ENCODE assay signal across 8 cellular contexts in the genomic region with DNA sequence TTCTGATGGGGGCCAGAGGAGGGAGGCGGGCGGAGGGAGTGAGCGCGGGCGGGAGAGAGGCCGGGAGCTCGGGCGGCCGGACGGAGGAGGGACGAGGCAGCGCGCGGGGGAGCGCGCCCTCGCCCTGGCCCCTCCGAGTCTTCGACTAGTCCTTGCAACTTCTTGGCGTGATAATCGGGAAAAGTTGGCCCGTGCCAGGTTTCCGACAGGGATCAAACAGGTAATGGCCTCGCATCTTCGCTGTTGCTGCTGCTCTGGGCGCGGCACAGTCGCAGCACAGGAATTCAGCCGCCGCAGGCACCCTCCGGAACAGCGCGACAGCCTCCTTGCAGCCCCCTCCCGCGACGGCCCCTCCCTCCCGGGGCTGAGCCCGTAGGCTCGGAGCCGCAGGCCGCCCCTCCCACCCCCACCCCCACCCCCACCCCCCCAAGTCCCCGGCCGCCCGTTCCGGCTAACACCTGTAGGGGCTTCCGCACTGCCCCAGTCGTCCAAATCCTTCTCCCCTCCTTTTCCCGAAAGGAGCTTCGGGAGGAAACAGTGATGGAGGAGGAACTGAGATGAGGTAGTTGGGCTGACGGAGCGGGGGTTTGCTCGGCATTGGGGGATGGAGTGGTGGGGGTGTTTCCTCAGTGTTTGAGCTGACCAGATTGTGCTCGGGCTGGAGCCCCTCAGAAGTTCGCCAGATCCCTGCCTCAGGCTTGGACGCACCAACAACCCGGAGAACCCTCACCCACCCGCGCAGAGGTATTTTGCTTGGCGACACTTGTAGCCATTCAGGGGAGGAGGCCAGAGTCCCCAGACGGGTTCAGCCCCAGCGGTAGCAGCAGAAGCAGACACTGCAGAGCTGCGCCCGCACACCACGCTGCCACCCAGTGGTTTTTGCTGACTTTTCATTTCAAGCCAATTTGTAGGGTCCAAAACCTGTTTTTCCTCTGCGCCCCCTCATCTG. TPM values are rescaled to one million over a fixed set of nuclear protein-coding genes. Genes with fewer than 3 reads are reported as not detected.
DNase-seq lines count a peak whose midpoint lies in the region; ATAC-seq and TF ChIP-seq lines count a peak whose summit lies in the region.

FGF13 (minus strand) TSS at position 319 of the 949 bp plus-strand sequence. CDS start 714 bp downstream, outside the sequence.

- H3K27me3 Mint-ChIP-seq in chondrocyte (ENCODE audit: low read depth): peaks cover 42% of the 10 kb centered on the region

- peak within 1 kb of the TSS; percentile 52; the same call in 1 of the 2 replicates for H3K27ac ChIP-seq in HUES6 (ENCODE audit: low read depth, low read length)

- no peaks in the 10 kb centered on the region for H3K36me3 Mint-ChIP-seq in chondrocyte (ENCODE audit: low read depth)

- peak; percentile 26 for DNase-seq in AG08395 (ENCODE audit: low spot score)
- DNase-seq in chondrocyte (ENCODE audit: low spot score): peak; percentile 75
- DNase-seq in lung microvascular endothelial cell (ENCODE audit: low read depth in 2 of 2): peak in 1 of 2 donors; percentile 20
- peak; percentile 46 for DNase-seq in ureter (ENCODE audit: low spot score)
- no peak for DNase-seq in NCI-H345 (lab: John Stamatoyannopoulos, UW)

- peak within 1 kb of the TSS; percentile 83 for H3K4me3 ChIP-seq in HUES6 (ENCODE audit: low read depth, low read length)

- H3K9me3 Mint-ChIP-seq in chondrocyte (ENCODE audit: low read depth): peaks cover 4% of the 10 kb centered on the region

- H3K36me3 ChIP-seq in HUES6 (ENCODE audit: control insufficient read depth, insufficient read depth, low read length): peaks cover 20% of the 10 kb centered on the region

- H3K4me3 Mint-ChIP-seq in chondrocyte (ENCODE audit: unreplicated experiment): peak within 1 kb of the TSS; percentile 59

- no peak within 1 kb of the TSS for H3K27ac Mint-ChIP-seq in chondrocyte (ENCODE audit: unreplicated experiment)

- H3K27me3 ChIP-seq in HUES6 (ENCODE audit: control insufficient read depth, insufficient read depth, low read length): peaks cover 5% of the 10 kb centered on the region; the same call in 1 of the 2 replicates

- H3K4me1 Mint-ChIP-seq in chondrocyte (ENCODE audit: low read depth): peaks cover 6% of the 10 kb centered on the region

- H3K9ac ChIP-seq in HUES6 (ENCODE audit: low read length): peak within 1 kb of the TSS; percentile 85

- H3K9me3 ChIP-seq in HUES6 (ENCODE audit: control insufficient read depth, insufficient read depth, low read depth, low read length): no peaks in the 10 kb centered on the region

- no peak for ATAC-seq in HG03565 (IDR thresholded peaks at IDR 0.05; ENCODE audit: unreplicated experiment)
- ATAC-seq in GM21576 (IDR thresholded peaks at IDR 0.05; ENCODE audit: unreplicated experiment): no peak

- H3K4me1 ChIP-seq in HUES6 (ENCODE audit: control insufficient read depth, insufficient read depth, low read length): peaks cover 21% of the 10 kb centered on the region

- TF ChIP-seq CTCF in chondrocyte (IDR thresholded peaks at IDR 0.05): peak; percentile 39

RNA-seq across cellular contexts. Expression of gene FGF13, which starts in this region (rescaled TPM):
- not detected in 3 replicates for total RNA-seq in chondrocyte
- 25.9 and 46.0 TPM in 2 replicates for total RNA-seq in lung microvascular endothelial cell
- 19.8 TPM for total RNA-seq in ureter

Comparison
In these comparisons a context has a peak if more than half of its experiments do, and no peak if none do; other contexts are left out.
1. RNA of gene FGF13 (total RNA-seq): 25.9 to 46.0 TPM in lung microvascular endothelial cell and 19.8 TPM in ureter (single experiment); not detected in chondrocyte; every median in the first group is over 10 times any median in the second.
2. Peak in DNase-seq in chondrocyte; RNA of the gene not detected or under 1 TPM.